ENCODE assay signal across 1 cellular context in genomic region chr4:40672528-40673522, GRCh38.
TF ChIP-seq lines count a peak whose summit lies in the region.

No MANE protein-coding gene starts in this region.

TF ChIP-seq in HepG2, 621 proteins besides CTCF, POLR2A, EP300 and RAD21 (continued from another document and continues in another):
- TF ChIP-seq PAXIP1 (CRISPR knock-in tag; conservative IDR thresholded peaks at IDR 0.05), result peak; percentile 72
- TF ChIP-seq ZNF720 (CRISPR knock-in tag; IDR thresholded peaks at IDR 0.05), result no peak
- 0 out of 2 replicates have a peak, but pooled peaks have one; percentile 15 for TF ChIP-seq ZNF615 (CRISPR knock-in tag; IDR thresholded peaks at IDR 0.05; ENCODE audit: borderline replicate concordance)
- no peak for TF ChIP-seq KAT2B (IDR thresholded peaks at IDR 0.05; ENCODE audit: borderline replicate concordance, low read depth, low read length)
- TF ChIP-seq ZNF441 (CRISPR knock-in tag; IDR thresholded peaks at IDR 0.05; ENCODE audit: borderline replicate concordance), result 0 out of 2 replicates have a peak, but pooled peaks have one; percentile 77
- TF ChIP-seq HNRNPUL1 (IDR thresholded peaks at IDR 0.05; ENCODE audit: low read depth, low read length), result no peak
- peak; percentile 29; the same call in 1 of the 2 replicates for TF ChIP-seq ESRRA (CRISPR knock-in tag; IDR thresholded peaks at IDR 0.05; ENCODE audit: low read depth)
- TF ChIP-seq HNF4G (IDR thresholded peaks at IDR 0.05; ENCODE audit: borderline replicate concordance, low read depth, low read length), result peak; percentile 22; the same call in 1 of the 2 replicates
- no peak; the same call in 1 of the 2 replicates for TF ChIP-seq HNF4G (CRISPR knock-in tag; IDR thresholded peaks at IDR 0.05; ENCODE audit: borderline replicate concordance, low read depth)
- TF ChIP-seq MAX (IDR thresholded peaks at IDR 0.05), result 0 out of 2 replicates have a peak, but pooled peaks have one; percentile 14
- TF ChIP-seq MAFK (conservative IDR thresholded peaks at IDR 0.05 in 1 of 2, IDR thresholded peaks at IDR 0.05 in 1 of 2; ENCODE audit: low read length in 2 of 2), result peak; percentile 72 to 77
- TF ChIP-seq TAF1 (CRISPR knock-in tag; IDR thresholded peaks at IDR 0.05), result no peak
- TF ChIP-seq MLXIP (CRISPR knock-in tag; IDR thresholded peaks at IDR 0.05; ENCODE audit: borderline replicate concordance), result no peak
- peak; percentile 58; the same call in 1 of the 2 replicates for TF ChIP-seq ZBTB20 (CRISPR knock-in tag; IDR thresholded peaks at IDR 0.05; ENCODE audit: borderline replicate concordance, low read depth)
- no peak for TF ChIP-seq KDM5B (CRISPR knock-in tag; IDR thresholded peaks at IDR 0.05; ENCODE audit: borderline replicate concordance)
- no peak for TF ChIP-seq ZBTB25 (CRISPR knock-in tag; IDR thresholded peaks at IDR 0.05)
- TF ChIP-seq ZNF263 (CRISPR knock-in tag; IDR thresholded peaks at IDR 0.05), result peak; percentile 78
- TF ChIP-seq AHDC1 (CRISPR knock-in tag; IDR thresholded peaks at IDR 0.05; ENCODE audit: borderline replicate concordance), result no peak; the same call in 1 of the 2 replicates
- TF ChIP-seq ZBTB7B (CRISPR knock-in tag; IDR thresholded peaks at IDR 0.05), result no peak
- 0 out of 2 replicates have a peak, but pooled peaks have one; percentile 27 for TF ChIP-seq ZNF567 (CRISPR knock-in tag; IDR thresholded peaks at IDR 0.05; ENCODE audit: borderline replicate concordance)
- TF ChIP-seq FOSL2 (CRISPR knock-in tag; IDR thresholded peaks at IDR 0.05), result peak; percentile 67
- TF ChIP-seq ZNF883 (CRISPR knock-in tag; IDR thresholded peaks at IDR 0.05; ENCODE audit: not compliant biosample characterization), result no peak
- TF ChIP-seq DNMT3B (CRISPR knock-in tag; conservative IDR thresholded peaks at IDR 0.05), result no peak
- no peak for TF ChIP-seq ERF (CRISPR knock-in tag; IDR thresholded peaks at IDR 0.05)
- TF ChIP-seq REPIN1 (CRISPR knock-in tag; IDR thresholded peaks at IDR 0.05; ENCODE audit: borderline replicate concordance, low read depth), result peak; percentile 23; the same call in 1 of the 2 replicates
- TF ChIP-seq SUZ12 (IDR thresholded peaks at IDR 0.05; ENCODE audit: low read depth, low read length), result no peak
- peak; percentile 30; the same call in 1 of the 2 replicates for TF ChIP-seq KAT8 (CRISPR knock-in tag; IDR thresholded peaks at IDR 0.05)
- TF ChIP-seq TSC22D2 (CRISPR knock-in tag; IDR thresholded peaks at IDR 0.05; ENCODE audit: borderline replicate concordance), result no peak
- TF ChIP-seq CHCHD3 (CRISPR knock-in tag; IDR thresholded peaks at IDR 0.05), result no peak
- TF ChIP-seq TBX2 (CRISPR knock-in tag; IDR thresholded peaks at IDR 0.05; ENCODE audit: borderline replicate concordance), result no peak
- TF ChIP-seq MAFF (IDR thresholded peaks at IDR 0.05; ENCODE audit: low read depth, low read length), result peak; percentile 67
- TF ChIP-seq SRSF9 (IDR thresholded peaks at IDR 0.05; ENCODE audit: borderline replicate concordance, insufficient read depth, low read depth, low read length, poor library complexity, severe bottlenecking), result no peak
- TF ChIP-seq ZNF670 (CRISPR knock-in tag; IDR thresholded peaks at IDR 0.05; ENCODE audit: borderline replicate concordance), result no peak
- TF ChIP-seq GPBP1L1 (CRISPR knock-in tag; IDR thresholded peaks at IDR 0.05), result no peak
- TF ChIP-seq STAG1 (CRISPR knock-in tag; IDR thresholded peaks at IDR 0.05), result no peak
- peak; percentile 28; the same call in 1 of the 2 replicates for TF ChIP-seq SAP130 (CRISPR knock-in tag; IDR thresholded peaks at IDR 0.05; ENCODE audit: low read depth)
- TF ChIP-seq NR2C2 (CRISPR knock-in tag; IDR thresholded peaks at IDR 0.05; ENCODE audit: borderline replicate concordance), result no peak
- TF ChIP-seq NFIC (IDR thresholded peaks at IDR 0.05; ENCODE audit: low read length), result no peak
- no peak for TF ChIP-seq FOXC1 (CRISPR knock-in tag; IDR thresholded peaks at IDR 0.05; ENCODE audit: borderline replicate concordance)
- TF ChIP-seq E2F5 (CRISPR knock-in tag; conservative IDR thresholded peaks at IDR 0.05), result no peak
- TF ChIP-seq ZNF737 (CRISPR knock-in tag; IDR thresholded peaks at IDR 0.05; ENCODE audit: borderline replicate concordance), result no peak
- TF ChIP-seq IKZF5 (CRISPR knock-in tag; IDR thresholded peaks at IDR 0.05), result 0 out of 2 replicates have a peak, but pooled peaks have one; percentile 6
- no peak for TF ChIP-seq ZNF709 (CRISPR knock-in tag; IDR thresholded peaks at IDR 0.05)
- TF ChIP-seq ZNF136 (CRISPR knock-in tag; IDR thresholded peaks at IDR 0.05; ENCODE audit: low read depth), result no peak
- TF ChIP-seq GFI1 (CRISPR knock-in tag; IDR thresholded peaks at IDR 0.05; ENCODE audit: borderline replicate concordance), result no peak
- 0 out of 2 replicates have a peak, but pooled peaks have one; percentile 24 for TF ChIP-seq TARDBP (CRISPR knock-in tag; IDR thresholded peaks at IDR 0.05)
- TF ChIP-seq STAT5B (CRISPR knock-in tag; IDR thresholded peaks at IDR 0.05), result no peak
